ENCODE assay signal across 14 cellular contexts in genomic region chr11:12177739-12178338, GRCh38.
DNase-seq lines count a peak whose midpoint lies in the region; ATAC-seq and TF ChIP-seq lines count a peak whose summit lies in the region.
"Had no signal": no experiment of that assay in that cellular context is flagged by ENCODE, and none has a peak within 500 bp of the region (broad histone marks: within the 10 kb centered on the region; RNA-seq: fewer than 3 reads in every experiment).

No MANE protein-coding gene starts in this region.

- H3K27me3 Mint-ChIP-seq in stimulated activated naive CD8-positive, alpha-beta T cell treated with anti-CD3 and anti-CD28 coated beads, Interleukin-15, amount 100 ng/mL, for 72 hours: no peaks in the 10 kb centered on the region
- peaks cover 1% of the 10 kb centered on the region for H3K27me3 Mint-ChIP-seq in activated naive CD8-positive, alpha-beta T cell treated with anti-CD3 and anti-CD28 coated beads, Interleukin-2, amount 50 U/mL, for 24 hours

- H3K27ac Mint-ChIP-seq in stimulated activated naive CD8-positive, alpha-beta T cell treated with anti-CD3 and anti-CD28 coated beads, Interleukin-15, amount 100 ng/mL, for 72 hours: peak overlapping the region in 1 of 2 donors; percentile 88
- peak overlapping the region; percentile 67 for H3K27ac Mint-ChIP-seq in activated naive CD8-positive, alpha-beta T cell treated with anti-CD3 and anti-CD28 coated beads, Interleukin-2, amount 50 U/mL, for 24 hours
- H3K27ac Mint-ChIP-seq: mesothelial cell of epicardium had no signal

- no peak for TF ChIP-seq EP300 in ovary (IDR thresholded peaks at IDR 0.05)

- no peaks in the 10 kb centered on the region for H3K9me2 ChIP-seq in hepatocyte (replicated peaks; ENCODE audit: insufficient read depth)

- H3K4me3 Mint-ChIP-seq in stimulated activated naive CD8-positive, alpha-beta T cell treated with anti-CD3 and anti-CD28 coated beads, Interleukin-15, amount 100 ng/mL, for 72 hours: peak overlapping the region in 1 of 2 donors; percentile 31
- no peak overlapping the region for H3K4me3 Mint-ChIP-seq in activated naive CD8-positive, alpha-beta T cell treated with anti-CD3 and anti-CD28 coated beads, Interleukin-2, amount 50 U/mL, for 24 hours
- H3K4me3 Mint-ChIP-seq: mesothelial cell of epicardium had no signal

- intact Hi-C loops in ovary (cut with DNase I): no loop called here

- no peak for TF ChIP-seq POLR2A in ovary (IDR thresholded peaks at IDR 0.05)

- DNase-seq in stimulated activated naive CD8-positive, alpha-beta T cell treated with anti-CD3 and anti-CD28 coated beads, Interleukin-15, Interleukin-2, amounts not matched to agents 100 U/mL and 50 U/mL, for 24 hours: peak; percentile 5
- DNase-seq in stimulated activated naive CD8-positive, alpha-beta T cell treated with anti-CD3 and anti-CD28 coated beads, Interleukin-15, amount 100 ng/mL, for 72 hours: no peak
- DNase-seq in activated naive CD8-positive, alpha-beta T cell treated with anti-CD3 and anti-CD28 coated beads, Interleukin-2, amount 50 U/mL, for 24 hours: no peak
- no peak for DNase-seq in hepatocyte (ENCODE audit: low spot score)
- DNase-seq in SKM-1 (lab: John Stamatoyannopoulos, UW; ENCODE audit: unreplicated experiment): no peak
- no peak for DNase-seq in ovary
- DNase-seq in iPS-NIHi11 (ENCODE audit: low spot score): no peak
- no peak for DNase-seq in DMS114 treated with DMSO at 0.1 percent for 48 hours (lab: John Stamatoyannopoulos, UW; ENCODE audit: unreplicated experiment)
- DNase-seq: C1 segment of cervical spinal cord, NCI-H187 treated with DMSO at 0.1 percent for 48 hours, psoas muscle, T-helper 9 cell, thyroid gland had no signal

- H3K4me1 ChIP-seq in hepatocyte (ENCODE audit: insufficient read depth) (peaks cover 22% of the 10 kb centered on the region), ovary (ENCODE audit: insufficient read depth) (peaks cover 4% of the 10 kb centered on the region)

- no peak overlapping the region for H2AFZ ChIP-seq in hepatocyte

- H3K36me3 ChIP-seq in hepatocyte (replicated peaks; ENCODE audit: insufficient read depth, low read depth) (no peaks in the 10 kb centered on the region), ovary (no peaks in the 10 kb centered on the region)
- H3K36me3 ChIP-seq: thyroid gland had no signal

- no peaks in the 10 kb centered on the region for H4K20me1 ChIP-seq in hepatocyte (ENCODE audit: insufficient read depth, poor library complexity, severe bottlenecking)

- H3K4me3 ChIP-seq in hepatocyte (no peak overlapping the region), ovary (no peak overlapping the region)
- H3K4me3 ChIP-seq: psoas muscle, thyroid gland had no signal

- H3K79me2 ChIP-seq in hepatocyte: peaks cover 15% of the 10 kb centered on the region

- H3K27me3 ChIP-seq in hepatocyte (no peaks in the 10 kb centered on the region), ovary (no peaks in the 10 kb centered on the region)
- H3K27me3 ChIP-seq: thyroid gland had no signal

- WGBS in hepatocyte (ENCODE audit: low lambda C conversion rate, missing lambda C conversion rate): 59% methylated on average over 3 of the region's 3 CpGs
- 64 to 73% (median 64%) methylated on average over 3 of the region's 3 CpGs for WGBS in ovary, 3 donors

- H3K9me3 ChIP-seq in hepatocyte (ENCODE audit: low read depth): no peaks in the 10 kb centered on the region
- H3K9me3 ChIP-seq in ovary: no peaks in the 10 kb centered on the region
- H3K9me3 ChIP-seq: psoas muscle, thyroid gland had no signal

- H3K4me2 ChIP-seq in hepatocyte: no peak overlapping the region

- H3K27ac ChIP-seq in hepatocyte (peak overlapping the region; percentile 54), ovary (no peak overlapping the region)
- H3K27ac ChIP-seq: psoas muscle had no signal

- H3K9me3 Mint-ChIP-seq in stimulated activated naive CD8-positive, alpha-beta T cell treated with anti-CD3 and anti-CD28 coated beads, Interleukin-15, amount 100 ng/mL, for 72 hours: no peaks in the 10 kb centered on the region
- peaks cover 14% of the 10 kb centered on the region for H3K9me3 Mint-ChIP-seq in activated naive CD8-positive, alpha-beta T cell treated with anti-CD3 and anti-CD28 coated beads, Interleukin-2, amount 50 U/mL, for 24 hours
- H3K9me3 Mint-ChIP-seq: mesothelial cell of epicardium had no signal

- H3K4me1 Mint-ChIP-seq in stimulated activated naive CD8-positive, alpha-beta T cell treated with anti-CD3 and anti-CD28 coated beads, Interleukin-15, amount 100 ng/mL, for 72 hours: peaks cover 65% of the 10 kb centered on the region
- H3K4me1 Mint-ChIP-seq in activated naive CD8-positive, alpha-beta T cell treated with anti-CD3 and anti-CD28 coated beads, Interleukin-2, amount 50 U/mL, for 24 hours: peaks cover 62% of the 10 kb centered on the region

- TF ChIP-seq CTCF in hepatocyte (IDR thresholded peaks at IDR 0.05; ENCODE audit: poor library complexity): no peak
- no peak for TF ChIP-seq CTCF in ovary (IDR thresholded peaks at IDR 0.05)

- H3K36me3 Mint-ChIP-seq in activated naive CD8-positive, alpha-beta T cell treated with anti-CD3 and anti-CD28 coated beads, Interleukin-2, amount 50 U/mL, for 24 hours (ENCODE audit: low read depth): peaks cover 25% of the 10 kb centered on the region
- H3K36me3 Mint-ChIP-seq: mesothelial cell of epicardium had no signal

- no peak for ATAC-seq in stimulated activated naive CD8-positive, alpha-beta T cell treated with anti-CD3 and anti-CD28 coated beads, Interleukin-15, Interleukin-2, amounts not matched to agents 100 U/mL and 50 U/mL, for 24 hours
- no peak for ATAC-seq in stimulated activated naive CD8-positive, alpha-beta T cell treated with anti-CD3 and anti-CD28 coated beads, Interleukin-15, amount 100 ng/mL, for 72 hours
- ATAC-seq in activated naive CD8-positive, alpha-beta T cell treated with anti-CD3 and anti-CD28 coated beads, Interleukin-2, amount 50 U/mL, for 24 hours: no peak
- ATAC-seq: psoas muscle had no signal
